26 cellular contexts compared by ENCODE assay signal in the genomic region with DNA sequence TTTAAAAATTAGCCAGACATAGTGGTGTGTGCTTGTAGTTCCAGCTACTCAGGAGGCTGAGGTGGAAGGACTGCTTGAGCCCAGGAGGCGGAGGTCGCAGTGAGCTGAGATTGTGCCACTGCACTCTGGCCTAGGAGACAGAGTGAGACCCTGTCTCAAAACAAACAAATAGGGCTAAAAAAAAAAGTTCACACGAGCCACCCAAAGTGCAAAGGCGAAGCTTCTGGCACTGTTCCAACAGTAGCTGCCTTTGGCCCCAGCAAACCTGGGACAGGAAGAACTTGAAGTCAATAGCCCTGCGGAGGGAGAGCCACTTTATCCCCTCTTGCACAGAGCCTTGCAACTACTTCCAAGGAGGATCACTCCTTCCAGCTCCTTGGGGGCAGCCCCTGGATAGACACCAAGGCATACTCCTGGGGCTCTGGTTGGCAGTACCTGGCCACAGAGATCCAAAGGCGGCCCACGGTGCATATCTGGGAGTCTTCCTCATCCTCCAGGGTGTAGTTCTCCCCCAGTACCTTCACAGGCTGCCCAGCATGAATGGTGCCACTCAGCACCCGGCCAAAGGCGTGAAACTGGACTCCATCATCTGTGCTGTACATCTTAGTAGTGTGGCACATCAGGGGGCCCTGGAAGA. TPM values are rescaled to one million over a fixed set of nuclear protein-coding genes. Genes with fewer than 3 reads are reported as not detected.
"Had no signal": no experiment of that assay in that cellular context is flagged by ENCODE, and none has a peak within 500 bp of the region (broad histone marks: within the 10 kb centered on the region; RNA-seq: fewer than 3 reads in every experiment).

No MANE protein-coding gene starts in this region.

- H3K4me1 ChIP-seq: gastrocnemius medialis, parathyroid adenoma, psoas muscle, suprapubic skin, thyroid gland, uterus had no signal

- H3K79me2 ChIP-seq: parathyroid adenoma had no signal

- FAIRE-seq: keratinocyte had no signal

- H3K27ac ChIP-seq: coronary artery, epithelial cell of prostate, esophagus muscularis mucosa, gastrocnemius medialis, heart right ventricle, parathyroid adenoma, psoas muscle, skin epidermis, suprapubic skin, thyroid gland had no signal

- DNase-seq: dorsolateral prefrontal cortex; effector CD8-positive, alpha-beta T cell; gastrocnemius medialis; heart right ventricle; hypothalamus; mesendoderm; naive thymus-derived CD4-positive, alpha-beta T cell; nephron progenitor cell; psoas muscle; retina; stimulated activated CD4-positive, alpha-beta T cell treated with anti-CD3 and anti-CD28 coated beads, Interleukin-2, amount 100 ng/mL, for 48 hours; stimulated activated naive CD8-positive, alpha-beta T cell treated with anti-CD3 and anti-CD28 coated beads, Interleukin-15, Interleukin-2, amounts not matched to agents 100 U/mL and 50 U/mL, for 24 hours; thyroid gland; uterus had no signal

- H3K27me3 ChIP-seq: dorsolateral prefrontal cortex, esophagus muscularis mucosa, gastrocnemius medialis, heart right ventricle, suprapubic skin, thyroid gland, uterus had no signal

- H2AFZ ChIP-seq: parathyroid adenoma had no signal

- H3K9ac ChIP-seq: parathyroid adenoma had no signal

- H3K9me3 ChIP-seq: esophagus muscularis mucosa, gastrocnemius medialis, heart right ventricle, psoas muscle, suprapubic skin, thyroid gland, uterus had no signal

- H3K4me3 ChIP-seq: coronary artery, dorsolateral prefrontal cortex, esophagus muscularis mucosa, gastrocnemius medialis, heart right ventricle, psoas muscle, skin epidermis, suprapubic skin, thyroid gland, uterus had no signal

- ATAC-seq: gastrocnemius medialis; heart right ventricle; naive thymus-derived CD4-positive, alpha-beta T cell; psoas muscle; sciatic nerve; stimulated activated naive CD8-positive, alpha-beta T cell treated with anti-CD3 and anti-CD28 coated beads, Interleukin-15, Interleukin-2, amounts not matched to agents 100 U/mL and 50 U/mL, for 24 hours had no signal

- H3K36me3 ChIP-seq: uterus had no signal

RNA-seq across cellular contexts. Expression of a gene that starts 14.7 kb away (rescaled TPM):
- total RNA-seq: fibroblast of villous mesenchyme; liver; lung microvascular endothelial cell; mononuclear cell; naive thymus-derived CD4-positive, alpha-beta T cell; suprapubic skin; thyroid gland had no signal
- polyA plus RNA-seq: keratinocyte; naive thymus-derived CD4-positive, alpha-beta T cell had no signal

RNA-seq across cellular contexts. Expression of a gene that starts 32.3 kb away (rescaled TPM):
- total RNA-seq: mononuclear cell had no signal
- polyA plus RNA-seq: naive thymus-derived CD4-positive, alpha-beta T cell had no signal

RNA-seq across cellular contexts. Expression of a gene that starts 52.9 kb away (rescaled TPM):
- total RNA-seq: gastrocnemius medialis; lung microvascular endothelial cell; naive thymus-derived CD4-positive, alpha-beta T cell had no signal
